8 cellular contexts compared by ENCODE assay signal in genomic region chr2:120436885-120437603, GRCh38.
DNase-seq lines count a peak whose midpoint lies in the region; ATAC-seq and TF ChIP-seq lines count a peak whose summit lies in the region.

No MANE protein-coding gene starts in this region.

- H3K4me3 ChIP-seq in HL-60 (replicated peaks; ENCODE audit: insufficient read depth, low read length) (no peak overlapping the region), upper lobe of left lung (no peak overlapping the region)

- peak; percentile 59 for ATAC-seq in foreskin keratinocyte
- ATAC-seq in upper lobe of left lung (ENCODE audit: low FRiP score in 2 of 2), result no peak
- no peak for ATAC-seq in HG02840 (IDR thresholded peaks at IDR 0.05; ENCODE audit: low FRiP score, unreplicated experiment)

- WGBS in upper lobe of left lung, 2 donors, result 66 to 84% methylated on average over 6 to 7 of the region's 7 CpGs

- peak; percentile 52 for TF ChIP-seq CTCF in HL-60 (IDR thresholded peaks at IDR 0.05; ENCODE audit: insufficient read depth, low read length)
- TF ChIP-seq CTCF in foreskin keratinocyte (conservative IDR thresholded peaks at IDR 0.05), result peak; percentile 66
- peak in 4 of 6 experiments; percentile 21 to 37 (median 34) for TF ChIP-seq CTCF in upper lobe of left lung (IDR thresholded peaks at IDR 0.05)

- no peaks in the 10 kb centered on the region for H3K9me3 ChIP-seq in upper lobe of left lung

- DNase-seq in NCI-H2081 (lab: John Stamatoyannopoulos, UW) (peak; percentile 29 to 51), NCI-H2081 treated with DMSO at 0.1 percent for 48 hours (lab: John Stamatoyannopoulos, UW) (no peak), HL-60 (ENCODE audit: low read depth in 1 of 2, low spot score in 1 of 2) (peak in 1 of 2 experiments; percentile 32), SHP77 treated with DMSO at 0.1 percent for 48 hours (lab: John Stamatoyannopoulos, UW) (peak; percentile 33), foreskin keratinocyte (peak in 1 of 2 donors; percentile 26), upper lobe of left lung (peak in 1 of 2 donors; percentile 12), NCI-H446 treated with DMSO at 0.1 percent for 48 hours (lab: John Stamatoyannopoulos, UW) (no peak)

- H3K27me3 ChIP-seq in HL-60 (ENCODE audit: insufficient read depth, poor library complexity, severe bottlenecking) (peaks cover 11% of the 10 kb centered on the region), foreskin keratinocyte (no peaks in the 10 kb centered on the region), upper lobe of left lung (peaks cover 0 to 4% (median under 1%) of the 10 kb centered on the region in 4 donors)

- H3K4me1 ChIP-seq in foreskin keratinocyte (no peaks in the 10 kb centered on the region), upper lobe of left lung (peaks cover 3 to 6% (median 5%) of the 10 kb centered on the region in 4 donors)

- no peak for TF ChIP-seq EP300 in upper lobe of left lung (IDR thresholded peaks at IDR 0.05)

- TF ChIP-seq POLR2A in upper lobe of left lung (IDR thresholded peaks at IDR 0.05), result no peak

- H3K36me3 ChIP-seq in upper lobe of left lung, result no peaks in the 10 kb centered on the region

- H3K27ac ChIP-seq in HL-60 (replicated peaks) (no peak overlapping the region), foreskin keratinocyte (no peak overlapping the region), upper lobe of left lung (no peak overlapping the region)

Comparison
In these comparisons a context has a peak if more than half of its experiments do, and no peak if none do; other contexts are left out.
1. DNase-seq: peak in NCI-H2081 (2 of 2) and SHP77 treated with DMSO at 0.1 percent for 48 hours (single experiment); none in NCI-H2081 treated with DMSO at 0.1 percent for 48 hours (single experiment) and NCI-H446 treated with DMSO at 0.1 percent for 48 hours (single experiment).
2. Peak in every context shown above with its lines, with median percentiles within 50 percentile points of each other: CTCF ChIP-seq.